In the genomic region with DNA sequence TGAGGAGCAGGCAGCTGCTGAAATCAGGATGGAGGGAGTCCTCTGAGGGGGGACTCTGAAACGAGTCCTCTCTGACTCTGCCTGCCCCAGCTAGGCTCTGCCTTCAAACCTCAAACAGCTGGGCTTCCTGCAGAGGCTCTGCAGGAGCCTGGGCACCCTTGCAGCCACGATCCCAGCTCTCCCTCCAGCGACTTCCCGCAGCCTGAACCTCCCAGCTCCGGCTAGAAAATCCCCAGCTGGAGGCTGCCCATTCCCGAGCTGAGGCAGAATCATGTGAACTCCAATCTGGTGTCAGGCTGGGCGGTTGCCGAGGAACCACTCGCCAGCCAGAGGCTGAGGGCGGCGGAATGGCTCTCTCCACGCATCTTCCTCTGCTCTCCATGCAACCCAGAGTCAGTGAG, we compare ENCODE assay signal across 9 cellular contexts. TPM values are rescaled to one million over a fixed set of nuclear protein-coding genes. Genes with fewer than 3 reads are reported as not detected.
A peak's percentile ranks its signal among the peaks of the same experiment; 100 is the strongest.
DNase-seq lines count a peak whose midpoint lies in the region; ATAC-seq and TF ChIP-seq lines count a peak whose summit lies in the region.
"Had no signal": no experiment of that assay in that cellular context is flagged by ENCODE, and none has a peak within 500 bp of the region (broad histone marks: within the 10 kb centered on the region; RNA-seq: fewer than 3 reads in every experiment).

A gene with protein sequence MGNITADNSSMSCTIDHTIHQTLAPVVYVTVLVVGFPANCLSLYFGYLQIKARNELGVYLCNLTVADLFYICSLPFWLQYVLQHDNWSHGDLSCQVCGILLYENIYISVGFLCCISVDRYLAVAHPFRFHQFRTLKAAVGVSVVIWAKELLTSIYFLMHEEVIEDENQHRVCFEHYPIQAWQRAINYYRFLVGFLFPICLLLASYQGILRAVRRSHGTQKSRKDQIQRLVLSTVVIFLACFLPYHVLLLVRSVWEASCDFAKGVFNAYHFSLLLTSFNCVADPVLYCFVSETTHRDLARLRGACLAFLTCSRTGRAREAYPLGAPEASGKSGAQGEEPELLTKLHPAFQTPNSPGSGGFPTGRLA (minus strand): TSS at position 204 of the 401 bp plus-strand sequence. CDS start 9,654 bp downstream, outside the sequence.

- peaks cover 81% of the 10 kb centered on the region for H3K4me1 Mint-ChIP-seq in activated naive CD4-positive, alpha-beta T cell treated with anti-CD3 and anti-CD28 coated beads, Interleukin-2, amount 50 U/mL, for 24 hours
- H3K4me1 Mint-ChIP-seq: neural crest cell had no signal

- no peaks in the 10 kb centered on the region for H3K27me3 Mint-ChIP-seq in activated naive CD4-positive, alpha-beta T cell treated with anti-CD3 and anti-CD28 coated beads, Interleukin-2, amount 50 U/mL, for 24 hours

- H3K27me3 ChIP-seq in DND-41 (ENCODE audit: insufficient read depth, low read length, poor library complexity) (no peaks in the 10 kb centered on the region), heart left ventricle (peaks cover 0 to 4% (median 0%) of the 10 kb centered on the region in 9 donors)

- no peaks in the 10 kb centered on the region for H3K79me2 ChIP-seq in DND-41 (ENCODE audit: insufficient read depth, low read length)

- H3K27ac Mint-ChIP-seq in activated naive CD4-positive, alpha-beta T cell treated with anti-CD3 and anti-CD28 coated beads, Interleukin-2, amount 50 U/mL, for 24 hours = peak within 1 kb of the TSS; percentile 95

- peak; percentile 87 for DNase-seq in DND-41
- peak; percentile 29 for DNase-seq in NCI-H128 (lab: John Stamatoyannopoulos, UW; ENCODE audit: unreplicated experiment)
- peak; percentile 46 to 81 (median 52) for DNase-seq in heart left ventricle
- DNase-seq in retinal pigment epithelial cell (ENCODE audit: low read depth) = peak; percentile 61
- DNase-seq in HUDEP-2 (lab: John Stamatoyannopoulos, UW; ENCODE audit: unreplicated experiment in 76 of 76) = no peak
- no peak for DNase-seq in NCI-H2029 treated with DMSO at 0.1 percent for 48 hours (lab: John Stamatoyannopoulos, UW)

- no peaks in the 10 kb centered on the region for H4K20me1 ChIP-seq in DND-41 (ENCODE audit: insufficient read depth, low read length)

- H3K36me3 ChIP-seq in DND-41 (ENCODE audit: insufficient read depth, low read length) (no peaks in the 10 kb centered on the region), heart left ventricle (no peaks in the 10 kb centered on the region)

- H3K4me3 ChIP-seq in DND-41 (ENCODE audit: low read depth in 1 of 2, low read length in 2 of 2) (peak within 1 kb of the TSS in 1 of 2 experiments; percentile 29; a peak in 1 of 4 replicates), heart left ventricle (peak within 1 kb of the TSS in 5 of 12 donors; percentile 28 to 47 (median 39)), retinal pigment epithelial cell (ENCODE audit: low read length) (no peak within 1 kb of the TSS)

- H2AFZ ChIP-seq in DND-41 (ENCODE audit: low read depth, low read length) = no peak within 1 kb of the TSS

- H3K4me2 ChIP-seq in DND-41 (ENCODE audit: insufficient read depth, low read length) = peak within 1 kb of the TSS; percentile 54

- ATAC-seq in DND-41 (ENCODE audit: insufficient read depth, low read depth) (peak; percentile 84), heart left ventricle (peak; percentile 34 to 84 (median 77)), GM18511 (IDR thresholded peaks at IDR 0.05; ENCODE audit: unreplicated experiment) (no peak)

- peak within 1 kb of the TSS; percentile 47 for H3K9ac ChIP-seq in DND-41 (ENCODE audit: low read depth, low read length)

- H3K36me3 Mint-ChIP-seq in activated naive CD4-positive, alpha-beta T cell treated with anti-CD3 and anti-CD28 coated beads, Interleukin-2, amount 50 U/mL, for 24 hours = peaks cover 14% of the 10 kb centered on the region

- intact Hi-C loops in heart left ventricle (cut with DNase I) = no loop called here

- peaks cover 6% of the 10 kb centered on the region for H3K9me3 Mint-ChIP-seq in activated naive CD4-positive, alpha-beta T cell treated with anti-CD3 and anti-CD28 coated beads, Interleukin-2, amount 50 U/mL, for 24 hours

- H3K4me1 ChIP-seq in DND-41 (ENCODE audit: insufficient read depth, low read length) = peaks cover 58% of the 10 kb centered on the region
- peaks cover 0 to 42% (median 4%) of the 10 kb centered on the region in 12 donors for H3K4me1 ChIP-seq in heart left ventricle

- peak within 1 kb of the TSS; percentile 79 for H3K4me3 Mint-ChIP-seq in activated naive CD4-positive, alpha-beta T cell treated with anti-CD3 and anti-CD28 coated beads, Interleukin-2, amount 50 U/mL, for 24 hours
- H3K4me3 Mint-ChIP-seq: neural crest cell had no signal

- no peaks in the 10 kb centered on the region for H3K9me3 ChIP-seq in DND-41 (ENCODE audit: insufficient read depth, low read length, severe bottlenecking)
- peaks cover 0 to 5% (median 0%) of the 10 kb centered on the region in 12 donors for H3K9me3 ChIP-seq in heart left ventricle

- TF ChIP-seq CTCF in DND-41 (IDR thresholded peaks at IDR 0.05; ENCODE audit: borderline replicate concordance, extremely low read depth, low read length, poor library complexity, severe bottlenecking) (peak; percentile 21), heart left ventricle (IDR thresholded peaks at IDR 0.05) (no peak), retinal pigment epithelial cell (conservative IDR thresholded peaks at IDR 0.05; ENCODE audit: low read depth, low read length) (no peak)

- 26 to 45% (median 30%) methylated on average over 8 to 12 of the region's 12 CpGs for WGBS in heart left ventricle, 4 donors

- peak within 1 kb of the TSS; percentile 87 for H3K27ac ChIP-seq in DND-41 (ENCODE audit: low read length)
- H3K27ac ChIP-seq in heart left ventricle = peak within 1 kb of the TSS in 3 of 12 donors; percentile 34 to 84 (median 37)

- no peak for TF ChIP-seq POLR2A in heart left ventricle (IDR thresholded peaks at IDR 0.05)

RNA-seq across cellular contexts. Expression of the gene that starts here (rescaled TPM):
- 1 to 10 TPM in 2 of 9 donors, under 1 TPM in 6, not detected in 1; 0.31 to 2.6 (median 0.59) TPM for total RNA-seq in heart left ventricle
- 1 to 10 TPM in 1 of 2 donors, under 1 TPM in 1; 0.08 to 1.6 TPM for polyA plus RNA-seq in heart left ventricle

Comparison
In these comparisons a context has a peak if more than half of its experiments do, and no peak if none do; other contexts are left out.
1. DNase-seq: peak in DND-41 (single experiment), NCI-H128 (single experiment), heart left ventricle (5 of 5) and retinal pigment epithelial cell (single experiment); none in HUDEP-2 (0 of 76) and NCI-H2029 treated with DMSO at 0.1 percent for 48 hours (single experiment).